Comparison of ENCODE assay signal across 20 cellular contexts in the genomic region with DNA sequence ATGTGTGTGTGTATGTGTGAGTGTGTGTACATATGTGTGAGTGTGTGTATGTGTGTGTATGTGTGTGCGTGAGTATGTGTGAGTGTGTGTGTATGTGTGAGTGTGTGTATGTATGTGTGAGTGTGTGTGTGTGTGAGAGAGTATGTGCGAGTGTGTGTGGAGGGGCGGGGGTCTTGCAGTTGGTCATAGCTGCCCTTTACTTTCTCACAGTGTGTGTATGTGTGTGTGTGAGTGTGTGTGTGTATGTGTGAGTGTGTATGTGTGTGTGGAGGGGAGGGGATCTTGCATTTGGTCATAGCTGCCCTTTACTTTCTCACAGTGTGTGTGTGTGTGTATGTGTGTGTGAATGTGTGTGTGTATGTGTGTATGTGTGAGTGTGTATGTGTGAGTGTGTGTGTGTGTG.
"Had no signal": no experiment of that assay in that cellular context is flagged by ENCODE, and none has a peak within 500 bp of the region (broad histone marks: within the 10 kb centered on the region; RNA-seq: fewer than 3 reads in every experiment).

No MANE protein-coding gene starts in this region.

- ATAC-seq: activated CD8-positive, alpha-beta memory T cell treated with anti-CD3 and anti-CD28 coated beads, Interleukin-2, amount 10 ng/mL, durations not matched to agents 7 days and 5 days; activated CD8-positive, alpha-beta T cell treated with anti-CD3 and anti-CD28 coated beads for 36 hours; right cardiac atrium; stimulated activated naive CD8-positive, alpha-beta T cell treated with anti-CD3 and anti-CD28 coated beads, Interleukin-15, Interleukin-2, amounts not matched to agents 100 U/mL and 50 U/mL, for 24 hours had no signal

- H3K36me3 ChIP-seq: left ventricle myocardium inferior, thyroid gland had no signal

- H3K27ac ChIP-seq: left ventricle myocardium inferior, parathyroid adenoma, thyroid gland had no signal

- H3K4me1 ChIP-seq: parathyroid adenoma had no signal

- DNase-seq: activated B cell treated with CpG ODN at 0.5 μM for 24 hours; activated CD4-positive, alpha-beta T cell treated with anti-CD3 and anti-CD28 coated beads for 48 hours; activated CD8-positive, alpha-beta memory T cell treated with anti-CD3 and anti-CD28 coated beads, Interleukin-2, amount 10 ng/mL, durations not matched to agents 7 days and 5 days; activated CD8-positive, alpha-beta T cell treated with anti-CD3 and anti-CD28 coated beads for 36 hours; activated effector memory CD4-positive, alpha-beta T cell treated with anti-CD3 and anti-CD28 coated beads, Interleukin-2, amount 50 U/mL, for 16 hours; activated naive CD4-positive, alpha-beta T cell treated with anti-CD3 and anti-CD28 coated beads, Interleukin-2, amount 10 ng/mL, durations not matched to agents 7 days and 5 days; activated T-cell treated with anti-CD3 and anti-CD28 coated beads for 4 hours; amygdala; effector memory CD4-positive, alpha-beta T cell; immature natural killer cell; left ventricle myocardium inferior; midbrain; nucleus accumbens; right cardiac atrium; stimulated activated CD4-positive, alpha-beta T cell treated with anti-CD3 and anti-CD28 coated beads, Interleukin-12 subunit alpha, Interleukin-12 subunit beta, amount 100 ng/mL, for 4 hours; stimulated activated CD4-positive, alpha-beta T cell treated with anti-CD3 and anti-CD28 coated beads, Interleukin-4, amount 100 ng/mL, for 4 hours; stimulated activated naive CD8-positive, alpha-beta T cell treated with anti-CD3 and anti-CD28 coated beads, Interleukin-15, Interleukin-2, amounts not matched to agents 100 U/mL and 50 U/mL, for 24 hours; T-helper 9 cell; thyroid gland had no signal

- H2AFZ ChIP-seq: parathyroid adenoma had no signal

- H3K9me3 ChIP-seq: thyroid gland had no signal

- H3K4me3 ChIP-seq: left ventricle myocardium inferior, thyroid gland had no signal

- H3K27me3 ChIP-seq: thyroid gland had no signal

- H3K9ac ChIP-seq: parathyroid adenoma had no signal
